Comparison of ENCODE assay signal across 3 cellular contexts in the genomic region with DNA sequence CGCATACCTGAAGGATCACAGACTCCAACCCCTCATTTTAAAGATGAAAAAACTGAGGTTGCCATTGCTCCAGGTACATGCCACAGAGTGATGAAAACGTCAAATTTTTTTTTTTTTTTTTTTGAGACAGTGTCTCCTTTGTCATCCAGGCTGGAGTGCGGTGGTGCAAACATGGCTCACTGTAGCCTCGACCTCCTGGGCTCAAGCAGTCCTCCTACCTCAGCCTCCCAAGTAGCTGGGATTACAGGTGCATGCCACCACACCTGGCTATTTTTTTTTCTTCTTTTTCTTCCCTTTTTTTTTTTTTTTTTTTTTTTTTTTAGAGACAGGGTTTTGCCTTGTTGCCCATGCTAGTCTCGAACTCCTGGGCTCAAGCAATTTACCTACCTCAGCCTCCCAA. TPM values are rescaled to one million over a fixed set of nuclear protein-coding genes. Genes with fewer than 3 reads are reported as not detected.
"Had no signal": no experiment of that assay in that cellular context is flagged by ENCODE, and none has a peak within 500 bp of the region (broad histone marks: within the 10 kb centered on the region; RNA-seq: fewer than 3 reads in every experiment).

No MANE protein-coding gene starts in this region.

RNA-seq across cellular contexts. Expression of gene TMEFF1, which starts 32.5 kb away (rescaled TPM):
- total RNA-seq: activated CD4-positive, alpha-beta T cell treated with anti-CD3 and anti-CD28 coated beads, Interleukin-2, amount 10 ng/mL, durations not matched to agents 7 days and 5 days; ascending aorta; T-helper 1 cell treated with Interleukin-12 subunit alpha and Interleukin-12 subunit beta and Interleukin-4 antibody, amounts not matched to agents 30 ng/mL and 1 ng/mL, for 36 hours had no signal
